ENCODE assay signal across 1 cellular context in the genomic region with DNA sequence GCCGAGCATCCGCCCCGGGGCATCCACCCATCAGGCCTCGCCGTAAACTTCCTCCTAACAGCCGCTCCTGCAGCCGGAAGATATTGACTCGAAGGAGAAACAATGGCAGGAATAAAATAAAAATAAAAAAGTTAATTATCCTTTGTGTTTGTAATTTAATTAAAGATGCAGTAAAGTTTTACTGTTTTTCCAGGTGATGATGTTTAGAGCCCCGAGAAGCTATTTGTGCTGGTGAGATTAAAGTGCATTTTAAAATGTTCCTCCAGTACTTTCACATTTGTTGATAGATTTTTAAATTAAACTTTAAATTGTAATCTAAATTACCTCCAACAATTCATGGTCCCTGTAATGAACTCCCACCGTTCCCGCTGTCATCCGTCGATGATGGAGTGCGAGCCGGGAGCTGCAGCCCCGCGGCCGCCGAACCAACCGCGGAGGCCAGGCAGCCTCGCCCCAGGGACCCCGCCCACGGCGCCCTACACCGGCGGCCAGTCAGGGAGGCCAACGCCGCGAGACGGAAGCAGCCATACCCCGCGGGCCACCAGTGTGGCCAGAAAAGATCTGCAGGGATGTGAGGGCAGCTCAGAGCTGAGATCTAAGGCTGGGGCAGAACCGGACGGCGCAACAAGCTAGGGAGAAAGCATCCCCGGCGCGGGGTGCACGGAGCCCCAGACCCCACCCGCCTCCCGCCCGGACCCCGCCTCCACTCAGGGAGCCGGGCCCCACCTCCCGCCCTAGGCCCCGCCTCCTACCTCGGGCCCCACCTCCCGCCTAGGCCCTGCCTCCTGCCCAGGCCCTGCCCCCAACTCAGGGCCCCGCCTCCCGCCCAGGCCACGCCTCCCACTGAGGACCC.
TF ChIP-seq lines count a peak whose summit lies in the region.

No MANE protein-coding gene starts in this region.

TF ChIP-seq in HEK293, 187 proteins besides CTCF, POLR2A, EP300 and RAD21 (continued from another document and continues in another):
- TF ChIP-seq, protein P1, sequence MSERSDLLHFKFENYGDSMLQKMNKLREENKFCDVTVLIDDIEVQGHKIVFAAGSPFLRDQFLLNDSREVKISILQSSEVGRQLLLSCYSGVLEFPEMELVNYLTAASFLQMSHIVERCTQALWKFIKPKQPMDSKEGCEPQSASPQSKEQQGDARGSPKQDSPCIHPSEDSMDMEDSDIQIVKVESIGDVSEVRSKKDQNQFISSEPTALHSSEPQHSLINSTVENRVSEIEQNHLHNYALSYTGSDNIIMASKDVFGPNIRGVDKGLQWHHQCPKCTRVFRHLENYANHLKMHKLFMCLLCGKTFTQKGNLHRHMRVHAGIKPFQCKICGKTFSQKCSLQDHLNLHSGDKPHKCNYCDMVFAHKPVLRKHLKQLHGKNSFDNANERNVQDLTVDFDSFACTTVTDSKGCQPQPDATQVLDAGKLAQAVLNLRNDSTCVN (tag by site-specific recombination; optimal IDR thresholded peaks at IDR 0.05), result peak; percentile 16
- TF ChIP-seq ZBTB44 (tag by site-specific recombination; IDR thresholded peaks at IDR 0.05) (no peak), PRDM10 (tag by site-specific recombination; IDR thresholded peaks at IDR 0.05) (peak; percentile 67), ZEB2 (tag by site-specific recombination; IDR thresholded peaks at IDR 0.05) (peak; percentile 54; the same call in 1 of the 2 replicates), PRDM2 (tag by site-specific recombination; IDR thresholded peaks at IDR 0.05; ENCODE audit: borderline replicate concordance) (no peak), ZNF561 (tag by site-specific recombination; IDR thresholded peaks at IDR 0.05; ENCODE audit: borderline replicate concordance) (no peak), SP3 (tag by site-specific recombination; IDR thresholded peaks at IDR 0.05) (peak; percentile 87), SCRT2 (tag by site-specific recombination; IDR thresholded peaks at IDR 0.05) (peak; percentile 74), ZNF335 (tag by site-specific recombination; conservative IDR thresholded peaks at IDR 0.05) (peak; percentile 46; the same call in 1 of the 2 replicates), ZNF571 (tag by site-specific recombination; IDR thresholded peaks at IDR 0.05) (no peak), KLF1 (tag by site-specific recombination; IDR thresholded peaks at IDR 0.05) (peak; percentile 70), ZBTB17 (tag by site-specific recombination; IDR thresholded peaks at IDR 0.05) (peak; percentile 44; the same call in 1 of the 2 replicates), ZNF501 (tag by site-specific recombination; IDR thresholded peaks at IDR 0.05) (no peak), GLIS2 (tag by site-specific recombination; IDR thresholded peaks at IDR 0.05) (peak; percentile 99), ZNF629 (tag by site-specific recombination; IDR thresholded peaks at IDR 0.05) (0 out of 2 replicates have a peak, but pooled peaks have one; percentile 23), KLF10 (tag by site-specific recombination; IDR thresholded peaks at IDR 0.05) (peak; percentile 79), ZNF423 (tag by site-specific recombination; IDR thresholded peaks at IDR 0.05) (0 out of 2 replicates have a peak, but pooled peaks have one; percentile 54), ZBTB20 (tag by site-specific recombination; IDR thresholded peaks at IDR 0.05) (peak; percentile 41; the same call in 1 of the 2 replicates), ZNF555 (tag by site-specific recombination; conservative IDR thresholded peaks at IDR 0.05) (no peak), KLF8 (tag by site-specific recombination; IDR thresholded peaks at IDR 0.05) (peak; percentile 78; the same call in 1 of the 2 replicates), ZNF473 (tag by site-specific recombination; IDR thresholded peaks at IDR 0.05) (no peak), KLF9 (tag by site-specific recombination; IDR thresholded peaks at IDR 0.05; ENCODE audit: low read depth) (peak; percentile 79)
- TF ChIP-seq, protein P2, sequence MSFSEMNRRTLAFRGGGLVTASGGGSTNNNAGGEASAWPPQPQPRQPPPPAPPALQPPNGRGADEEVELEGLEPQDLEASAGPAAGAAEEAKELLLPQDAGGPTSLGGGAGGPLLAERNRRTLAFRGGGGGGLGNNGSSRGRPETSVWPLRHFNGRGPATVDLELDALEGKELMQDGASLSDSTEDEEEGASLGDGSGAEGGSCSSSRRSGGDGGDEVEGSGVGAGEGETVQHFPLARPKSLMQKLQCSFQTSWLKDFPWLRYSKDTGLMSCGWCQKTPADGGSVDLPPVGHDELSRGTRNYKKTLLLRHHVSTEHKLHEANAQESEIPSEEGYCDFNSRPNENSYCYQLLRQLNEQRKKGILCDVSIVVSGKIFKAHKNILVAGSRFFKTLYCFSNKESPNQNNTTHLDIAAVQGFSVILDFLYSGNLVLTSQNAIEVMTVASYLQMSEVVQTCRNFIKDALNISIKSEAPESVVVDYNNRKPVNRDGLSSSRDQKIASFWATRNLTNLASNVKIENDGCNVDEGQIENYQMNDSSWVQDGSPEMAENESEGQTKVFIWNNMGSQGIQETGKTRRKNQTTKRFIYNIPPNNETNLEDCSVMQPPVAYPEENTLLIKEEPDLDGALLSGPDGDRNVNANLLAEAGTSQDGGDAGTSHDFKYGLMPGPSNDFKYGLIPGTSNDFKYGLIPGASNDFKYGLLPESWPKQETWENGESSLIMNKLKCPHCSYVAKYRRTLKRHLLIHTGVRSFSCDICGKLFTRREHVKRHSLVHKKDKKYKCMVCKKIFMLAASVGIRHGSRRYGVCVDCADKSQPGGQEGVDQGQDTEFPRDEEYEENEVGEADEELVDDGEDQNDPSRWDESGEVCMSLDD (tag by site-specific recombination; IDR thresholded peaks at IDR 0.05), result peak; percentile 75; the same call in 1 of the 2 replicates
- TF ChIP-seq, protein P3, sequence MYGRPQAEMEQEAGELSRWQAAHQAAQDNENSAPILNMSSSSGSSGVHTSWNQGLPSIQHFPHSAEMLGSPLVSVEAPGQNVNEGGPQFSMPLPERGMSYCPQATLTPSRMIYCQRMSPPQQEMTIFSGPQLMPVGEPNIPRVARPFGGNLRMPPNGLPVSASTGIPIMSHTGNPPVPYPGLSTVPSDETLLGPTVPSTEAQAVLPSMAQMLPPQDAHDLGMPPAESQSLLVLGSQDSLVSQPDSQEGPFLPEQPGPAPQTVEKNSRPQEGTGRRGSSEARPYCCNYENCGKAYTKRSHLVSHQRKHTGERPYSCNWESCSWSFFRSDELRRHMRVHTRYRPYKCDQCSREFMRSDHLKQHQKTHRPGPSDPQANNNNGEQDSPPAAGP (tag by site-specific recombination; IDR thresholded peaks at IDR 0.05), result no peak; the same call in 1 of the 2 replicates
- TF ChIP-seq, protein P4, sequence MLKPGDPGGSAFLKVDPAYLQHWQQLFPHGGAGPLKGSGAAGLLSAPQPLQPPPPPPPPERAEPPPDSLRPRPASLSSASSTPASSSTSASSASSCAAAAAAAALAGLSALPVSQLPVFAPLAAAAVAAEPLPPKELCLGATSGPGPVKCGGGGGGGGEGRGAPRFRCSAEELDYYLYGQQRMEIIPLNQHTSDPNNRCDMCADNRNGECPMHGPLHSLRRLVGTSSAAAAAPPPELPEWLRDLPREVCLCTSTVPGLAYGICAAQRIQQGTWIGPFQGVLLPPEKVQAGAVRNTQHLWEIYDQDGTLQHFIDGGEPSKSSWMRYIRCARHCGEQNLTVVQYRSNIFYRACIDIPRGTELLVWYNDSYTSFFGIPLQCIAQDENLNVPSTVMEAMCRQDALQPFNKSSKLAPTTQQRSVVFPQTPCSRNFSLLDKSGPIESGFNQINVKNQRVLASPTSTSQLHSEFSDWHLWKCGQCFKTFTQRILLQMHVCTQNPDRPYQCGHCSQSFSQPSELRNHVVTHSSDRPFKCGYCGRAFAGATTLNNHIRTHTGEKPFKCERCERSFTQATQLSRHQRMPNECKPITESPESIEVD (tag by site-specific recombination; IDR thresholded peaks at IDR 0.05), result 0 out of 2 replicates have a peak, but pooled peaks have one; percentile 14
- TF ChIP-seq, protein P5, sequence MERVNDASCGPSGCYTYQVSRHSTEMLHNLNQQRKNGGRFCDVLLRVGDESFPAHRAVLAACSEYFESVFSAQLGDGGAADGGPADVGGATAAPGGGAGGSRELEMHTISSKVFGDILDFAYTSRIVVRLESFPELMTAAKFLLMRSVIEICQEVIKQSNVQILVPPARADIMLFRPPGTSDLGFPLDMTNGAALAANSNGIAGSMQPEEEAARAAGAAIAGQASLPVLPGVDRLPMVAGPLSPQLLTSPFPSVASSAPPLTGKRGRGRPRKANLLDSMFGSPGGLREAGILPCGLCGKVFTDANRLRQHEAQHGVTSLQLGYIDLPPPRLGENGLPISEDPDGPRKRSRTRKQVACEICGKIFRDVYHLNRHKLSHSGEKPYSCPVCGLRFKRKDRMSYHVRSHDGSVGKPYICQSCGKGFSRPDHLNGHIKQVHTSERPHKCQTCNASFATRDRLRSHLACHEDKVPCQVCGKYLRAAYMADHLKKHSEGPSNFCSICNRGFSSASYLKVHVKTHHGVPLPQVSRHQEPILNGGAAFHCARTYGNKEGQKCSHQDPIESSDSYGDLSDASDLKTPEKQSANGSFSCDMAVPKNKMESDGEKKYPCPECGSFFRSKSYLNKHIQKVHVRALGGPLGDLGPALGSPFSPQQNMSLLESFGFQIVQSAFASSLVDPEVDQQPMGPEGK (tag by site-specific recombination; IDR thresholded peaks at IDR 0.05), result peak; percentile 88
